ENCODE assay signal across 1 cellular context in genomic region chr10:5813091-5813340, GRCh38.
TF ChIP-seq lines count a peak whose summit lies in the region.

No MANE protein-coding gene starts in this region.

TF ChIP-seq in GM23338, 12 proteins besides CTCF, POLR2A, EP300 and RAD21 (continued from another document):
- TF ChIP-seq ZNF462 (CRISPR knock-in tag; IDR thresholded peaks at IDR 0.05) = no peak
